ENCODE assay signal across 12 cellular contexts in the genomic region with DNA sequence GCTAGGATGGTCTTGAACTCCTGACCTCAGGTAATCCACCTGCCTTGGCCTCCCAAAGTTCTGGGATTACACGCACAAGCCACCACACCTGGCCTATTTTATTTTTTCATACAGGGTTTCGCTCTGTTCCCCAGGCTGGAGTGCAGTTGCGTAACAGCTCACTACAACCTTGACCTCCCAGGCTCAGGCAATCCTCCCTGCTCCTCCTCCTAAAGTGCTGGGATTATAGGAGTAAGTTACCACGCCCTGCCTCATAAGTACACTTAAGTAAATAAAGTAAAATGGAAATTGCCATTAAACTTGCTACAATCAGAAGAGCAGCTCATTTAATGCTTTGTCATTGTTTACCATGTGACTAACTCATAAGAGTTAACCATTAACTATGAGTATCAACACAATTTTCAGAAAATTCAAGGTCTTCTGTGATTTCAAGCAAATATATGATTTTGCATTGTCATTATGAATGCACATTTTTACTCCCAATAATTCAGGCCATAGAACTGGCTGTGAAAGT. TPM values are rescaled to one million over a fixed set of nuclear protein-coding genes. Genes with fewer than 3 reads are reported as not detected.
DNase-seq lines count a peak whose midpoint lies in the region; ATAC-seq, FAIRE-seq and TF ChIP-seq lines count a peak whose summit lies in the region.
"Had no signal": no experiment of that assay in that cellular context is flagged by ENCODE, and none has a peak within 500 bp of the region (broad histone marks: within the 10 kb centered on the region; RNA-seq: fewer than 3 reads in every experiment).

No MANE protein-coding gene starts in this region.

- H3K9me3 ChIP-seq in K562 (replicated peaks; ENCODE audit: control insufficient read depth, insufficient read depth, low read depth, low read length) (no peaks in the 10 kb centered on the region), SJCRH30 (replicated peaks) (no peaks in the 10 kb centered on the region)

- H3K27ac Mint-ChIP-seq in stimulated activated naive CD8-positive, alpha-beta T cell treated with anti-CD3 and anti-CD28 coated beads, Interleukin-15, Interleukin-2, amounts not matched to agents 100 ng/mL and 50 ng/mL, for 24 hours, result peak overlapping the region; percentile 54
- H3K27ac Mint-ChIP-seq: activated naive CD8-positive, alpha-beta T cell had no signal

- H3K27me3 Mint-ChIP-seq in stimulated activated naive CD8-positive, alpha-beta T cell treated with anti-CD3 and anti-CD28 coated beads, Interleukin-15, Interleukin-2, amounts not matched to agents 100 ng/mL and 50 ng/mL, for 24 hours, result no peaks in the 10 kb centered on the region
- H3K27me3 Mint-ChIP-seq: activated naive CD8-positive, alpha-beta T cell had no signal

- H3K4me2 ChIP-seq in K562 (ENCODE audit: insufficient read depth, low read length), result peak overlapping the region; percentile 40; the same call in 1 of the 2 replicates

- H4K20me1 ChIP-seq in K562 (replicated peaks; ENCODE audit: control insufficient read depth, insufficient read depth, low read length), result no peaks in the 10 kb centered on the region

- DNase-seq in stimulated activated naive CD8-positive, alpha-beta T cell treated with anti-CD3 and anti-CD28 coated beads, Interleukin-15, Interleukin-2, amounts not matched to agents 100 U/mL and 50 U/mL, for 24 hours, result no peak
- DNase-seq in K562 (ENCODE audit: extremely low read depth in 1 of 4, low spot score in 3 of 4) (peak in 2 of 4 experiments; percentile 13 to 24), left lobe of liver (ENCODE audit: low spot score) (peak; percentile 80), GM12892 (ENCODE audit: insufficient read length) (no peak), SJCRH30 (no peak)
- DNase-seq: activated CD4-positive, alpha-beta T cell treated with anti-CD3 and anti-CD28 coated beads, Interleukin-2, amount 50 U/mL, for 1 hour; NCI-H2227 treated with DMSO at 0.1 percent for 48 hours had no signal

- CTCF ChIA-PET in K562 (lab: Yijun Ruan, JAX; ENCODE audit: low intra/inter-chr PET ratio), result no interaction called here

- H3K4me1 ChIP-seq in K562 (replicated peaks in 1 of 2; ENCODE audit: control insufficient read depth in 2 of 2, insufficient read depth in 2 of 2, low read length in 2 of 2), result peaks cover 4 to 6% of the 10 kb centered on the region in 2 experiments; a peak in 4 of 5 replicates
- H3K4me1 ChIP-seq in SJCRH30, result no peaks in the 10 kb centered on the region

- H3K4me1 Mint-ChIP-seq in stimulated activated naive CD8-positive, alpha-beta T cell treated with anti-CD3 and anti-CD28 coated beads, Interleukin-15, Interleukin-2, amounts not matched to agents 100 ng/mL and 50 ng/mL, for 24 hours (ENCODE audit: low read depth), result no peaks in the 10 kb centered on the region

- no peak overlapping the region; the same call in 1 of the 2 replicates for H2AFZ ChIP-seq in K562 (ENCODE audit: low read depth, low read length)

- no peak for TF ChIP-seq RAD21 in K562 (CRISPR knock-in tag; conservative IDR thresholded peaks at IDR 0.05 in 1 of 2, IDR thresholded peaks at IDR 0.05 in 1 of 2)

- 64% methylated on average over 4 of the region's 4 CpGs for WGBS in K562 (ENCODE audit: insufficient coverage, low coverage, missing lambda C conversion rate)

- no peak overlapping the region for H3K4me3 ChIP-seq in K562
- H3K4me3 ChIP-seq in SJCRH30, result no peak overlapping the region

- H3K36me3 ChIP-seq in K562 (ENCODE audit: control insufficient read depth, insufficient read depth, low read length) (peaks cover 20% of the 10 kb centered on the region; the same call in 2 of the 3 replicates), SJCRH30 (peaks cover 48% of the 10 kb centered on the region)

- no peak for TF ChIP-seq CTCF in K562 (IDR thresholded peaks at IDR 0.05 in 2 of 3, conservative IDR thresholded peaks at IDR 0.05 in 1 of 3; ENCODE audit: insufficient read depth in 2 of 3, low read depth in 1 of 3, low read length in 3 of 3)

- in situ Hi-C loops in K562 (cut with MboI), result no loop called here

- no peaks in the 10 kb centered on the region for H3K9me3 Mint-ChIP-seq in stimulated activated naive CD8-positive, alpha-beta T cell treated with anti-CD3 and anti-CD28 coated beads, Interleukin-15, Interleukin-2, amounts not matched to agents 100 ng/mL and 50 ng/mL, for 24 hours

- TF ChIP-seq EP300 in K562 (IDR thresholded peaks at IDR 0.05; ENCODE audit: low read length), result no peak

- H3K27me3 ChIP-seq in K562 (ENCODE audit: control insufficient read depth in 2 of 2, insufficient read depth in 2 of 2, low read length in 2 of 2), result no peaks in the 10 kb centered on the region
- no peaks in the 10 kb centered on the region for H3K27me3 ChIP-seq in SJCRH30

- no peaks in the 10 kb centered on the region for H3K9me1 ChIP-seq in K562 (ENCODE audit: control insufficient read depth, insufficient read depth, low read length)

- no peak for ATAC-seq in stimulated activated naive CD8-positive, alpha-beta T cell treated with anti-CD3 and anti-CD28 coated beads, Interleukin-15, Interleukin-2, amounts not matched to agents 100 U/mL and 50 U/mL, for 24 hours
- peak; percentile 75 for ATAC-seq in K562
- peak; percentile 80 for ATAC-seq in left lobe of liver
- no peak for ATAC-seq in GM18505 (IDR thresholded peaks at IDR 0.05; ENCODE audit: unreplicated experiment)
- ATAC-seq in GM18868 (IDR thresholded peaks at IDR 0.05; ENCODE audit: unreplicated experiment), result no peak

- POLR2A ChIA-PET in K562 (lab: Yijun Ruan, JAX), result interaction anchor here (1.0 to 1.7 kb wide), 3 partner anchors 11 to 17 kb away, joined by 3 to 6 read pairs (median 3); partner anchors contain the start of gene UGDH

- no TSS peak for BruUV-seq in K562 (replicated peaks; lab: Mats Ljungman, UMichigan)

- peaks cover 24% of the 10 kb centered on the region for H3K36me3 Mint-ChIP-seq in stimulated activated naive CD8-positive, alpha-beta T cell treated with anti-CD3 and anti-CD28 coated beads, Interleukin-15, Interleukin-2, amounts not matched to agents 100 ng/mL and 50 ng/mL, for 24 hours (ENCODE audit: low read depth)

- intact Hi-C loops in K562 (cut with micrococcal nuclease), result no loop called here

- H3K9ac ChIP-seq in K562 (ENCODE audit: insufficient read depth in 1 of 2, low read depth in 2 of 2, low read length in 2 of 2), result peak overlapping the region in 1 of 2 experiments; percentile 37; a peak in 2 of 4 replicates

- peak; percentile 11 for FAIRE-seq in K562 (lab: Jason Lieb, UNC)
- FAIRE-seq in GM12892 (lab: Jason Lieb, UNC), result no peak
- FAIRE-seq: HTR-8/SVneo had no signal

- H3K4me3 Mint-ChIP-seq in stimulated activated naive CD8-positive, alpha-beta T cell treated with anti-CD3 and anti-CD28 coated beads, Interleukin-15, Interleukin-2, amounts not matched to agents 100 ng/mL and 50 ng/mL, for 24 hours, result no peak overlapping the region
- H3K4me3 Mint-ChIP-seq: activated naive CD8-positive, alpha-beta T cell had no signal

- TF ChIP-seq POLR2A in K562 (conservative IDR thresholded peaks at IDR 0.05) (no peak), GM12892 (IDR thresholded peaks at IDR 0.05; ENCODE audit: low read depth, low read length) (no peak), GM18505 (IDR thresholded peaks at IDR 0.05; ENCODE audit: borderline replicate concordance, extremely low read depth, insufficient read depth, insufficient read length) (no peak)

- H3K27ac ChIP-seq in K562 (ENCODE audit: extremely low read depth, low read depth, low read length) (peak overlapping the region; percentile 75), SJCRH30 (no peak overlapping the region)

- H3K79me2 ChIP-seq in K562 (ENCODE audit: control insufficient read depth, insufficient read depth, low read length), result no peaks in the 10 kb centered on the region

RNA-seq across cellular contexts. Expression of gene UGDH, which starts 12.3 kb away (rescaled TPM):
- total RNA-seq in K562 (2011; cell fraction: chromatin; rRNA removed; ENCODE audit: low replicate concordance), result 6.0 and 11.8 TPM in 2 replicates
- 5.0 and 5.7 TPM in 2 replicates for total RNA-seq in K562 (2011; cell fraction: nucleolus; rRNA removed)
- 6.2 and 10.3 TPM in 2 replicates for total RNA-seq in K562 (2011; cell fraction: nucleoplasm; rRNA removed)
- total RNA-seq in K562 (2014; rRNA removed) (16.2 and 18.9 TPM in 2 replicates), K562 (2014; rRNA removed; fragmentation: Illumina TruSeq; extraction: Trizol) (16.0 and 21.1 TPM in 2 replicates), K562 (2015; rRNA removed; fragmentation: Illumina TruSeq; extraction: Trizol) (10.1 and 12.0 TPM in 2 replicates), K562 (2021) (21.7 and 22.7 TPM in 2 replicates), left lobe of liver (225 TPM)
- polyA plus RNA-seq in K562 (2011; rRNA removed) (15.1 and 19.1 TPM in 2 replicates), K562 (2014; fragmentation: Illumina TruSeq; extraction: Trizol) (17.3 and 18.6 TPM in 2 replicates), K562 (2014; fragmentation: Nextera tagmentation; extraction: Ambion mirVana) (1 to 10 TPM; 5.5 to 6.8 TPM), K562 (2014; rRNA removed) (18.0 and 18.7 TPM in 2 replicates)
- polyA plus RNA-seq in K562 (2011; cell fraction: cytosol; rRNA removed), result 7.3 and 12.4 TPM in 2 replicates
- polyA plus RNA-seq in K562 (2011; cell fraction: nucleus; rRNA removed), result 1.9 and 3.9 TPM in 2 replicates
- 16.3 and 19.9 TPM in 2 replicates for polyA plus RNA-seq in K562 (2012)
- polyA minus RNA-seq in K562 (2011; rRNA and poly(A)+ RNA removed), result 22.9 and 27.5 TPM in 2 replicates
- polyA minus RNA-seq in K562 (2011; cell fraction: cytosol; rRNA and poly(A)+ RNA removed), result 20.6 and 24.8 TPM in 2 replicates
- 1.8 and 3.1 TPM in 2 replicates for polyA minus RNA-seq in K562 (2011; cell fraction: nucleus; rRNA and poly(A)+ RNA removed)
- 30.6 TPM for polyA plus RNA-seq in GM12892 (2012; ENCODE audit: missing spikeins)
- total RNA-seq in SJCRH30 (2014; rRNA removed; shearing (Covaris generic)), result 67.3 and 80.3 TPM in 2 replicates

RNA-seq across cellular contexts. Expression of gene LIAS, which starts 56.1 kb away (rescaled TPM):
- total RNA-seq in K562 (2011; cell fraction: chromatin; rRNA removed; ENCODE audit: low replicate concordance), result 47.0 and 100 TPM in 2 replicates
- total RNA-seq in K562 (2011; cell fraction: nucleolus; rRNA removed), result 33.0 and 33.2 TPM in 2 replicates
- total RNA-seq in K562 (2011; cell fraction: nucleoplasm; rRNA removed), result 55.9 and 101 TPM in 2 replicates
- total RNA-seq in K562 (2014; rRNA removed) (21.9 and 23.5 TPM in 2 replicates), K562 (2014; rRNA removed; fragmentation: Illumina TruSeq; extraction: Trizol) (57.1 and 66.9 TPM in 2 replicates), K562 (2015; rRNA removed; fragmentation: Illumina TruSeq; extraction: Trizol) (39.7 and 42.1 TPM in 2 replicates), K562 (2021) (27.4 and 28.1 TPM in 2 replicates), left lobe of liver (13.7 TPM)
- polyA plus RNA-seq in K562 (2011; rRNA removed) (39.5 and 50.2 TPM in 2 replicates), K562 (2014; fragmentation: Illumina TruSeq; extraction: Trizol) (45.0 and 49.7 TPM in 2 replicates), K562 (2014; fragmentation: Nextera tagmentation; extraction: Ambion mirVana) (10 to 100 TPM; 40.3 to 56.6 TPM), K562 (2014; rRNA removed) (37.8 and 40.2 TPM in 2 replicates)
- polyA plus RNA-seq in K562 (2011; cell fraction: cytosol; rRNA removed), result 13.3 and 28.1 TPM in 2 replicates
- 19.3 and 19.6 TPM in 2 replicates for polyA plus RNA-seq in K562 (2011; cell fraction: nucleus; rRNA removed)
- 24.4 and 35.7 TPM in 2 replicates for polyA plus RNA-seq in K562 (2012)
- 44.7 and 45.7 TPM in 2 replicates for polyA minus RNA-seq in K562 (2011; rRNA and poly(A)+ RNA removed)
- polyA minus RNA-seq in K562 (2011; cell fraction: cytosol; rRNA and poly(A)+ RNA removed), result 16.0 and 21.6 TPM in 2 replicates
- polyA minus RNA-seq in K562 (2011; cell fraction: nucleus; rRNA and poly(A)+ RNA removed), result 21.5 and 37.1 TPM in 2 replicates
- 27.1 TPM for polyA plus RNA-seq in GM12892 (2012; ENCODE audit: missing spikeins)
- 19.7 and 20.3 TPM in 2 replicates for total RNA-seq in SJCRH30 (2014; rRNA removed; shearing (Covaris generic))

RNA-seq across cellular contexts. Expression of gene RPL9, which starts 56.2 kb away (rescaled TPM):
- 442 and 649 TPM in 2 replicates for total RNA-seq in K562 (2011; cell fraction: chromatin; rRNA removed; ENCODE audit: low replicate concordance)
- 436 and 443 TPM in 2 replicates for total RNA-seq in K562 (2011; cell fraction: nucleolus; rRNA removed)
- total RNA-seq in K562 (2011; cell fraction: nucleoplasm; rRNA removed), result 704 and 1,109 TPM in 2 replicates
- total RNA-seq in K562 (2014; rRNA removed) (2,727 and 5,178 TPM in 2 replicates), K562 (2014; rRNA removed; fragmentation: Illumina TruSeq; extraction: Trizol) (3,033 and 3,406 TPM in 2 replicates), K562 (2015; rRNA removed; fragmentation: Illumina TruSeq; extraction: Trizol) (2,713 and 2,948 TPM in 2 replicates), K562 (2021) (1,925 and 2,195 TPM in 2 replicates), left lobe of liver (364 TPM)
- polyA plus RNA-seq in K562 (2011; rRNA removed) (2,384 and 2,903 TPM in 2 replicates), K562 (2014; fragmentation: Illumina TruSeq; extraction: Trizol) (2,442 and 3,049 TPM in 2 replicates), K562 (2014; fragmentation: Nextera tagmentation; extraction: Ambion mirVana) (1,000 to 10,000 TPM; 3,844 to 3,942 TPM), K562 (2014; rRNA removed) (3,722 and 4,659 TPM in 2 replicates)
- 562 and 2,012 TPM in 2 replicates for polyA plus RNA-seq in K562 (2011; cell fraction: cytosol; rRNA removed)
- 394 and 751 TPM in 2 replicates for polyA plus RNA-seq in K562 (2011; cell fraction: nucleus; rRNA removed)
- 2,558 and 2,594 TPM in 2 replicates for polyA plus RNA-seq in K562 (2012)
- polyA minus RNA-seq in K562 (2011; rRNA and poly(A)+ RNA removed), result 587 and 768 TPM in 2 replicates
- 661 and 764 TPM in 2 replicates for polyA minus RNA-seq in K562 (2011; cell fraction: cytosol; rRNA and poly(A)+ RNA removed)
- 289 and 495 TPM in 2 replicates for polyA minus RNA-seq in K562 (2011; cell fraction: nucleus; rRNA and poly(A)+ RNA removed)
- polyA plus RNA-seq in GM12892 (2012; ENCODE audit: missing spikeins), result 7,151 TPM
- 5,399 and 5,923 TPM in 2 replicates for total RNA-seq in SJCRH30 (2014; rRNA removed; shearing (Covaris generic))

Comparison
In these comparisons a context has a peak if more than half of its experiments do, and no peak if none do; other contexts are left out.
1. ATAC-seq: peak in K562 (single experiment) and left lobe of liver (single experiment); none in stimulated activated naive CD8-positive, alpha-beta T cell treated with anti-CD3 and anti-CD28 coated beads, Interleukin-15, Interleukin-2, amounts not matched to agents 100 U/mL and 50 U/mL, for 24 hours (single experiment), GM18505 (single experiment) and GM18868 (single experiment).